In genomic region chr7:21912305-21912704, GRCh38 we compare ENCODE assay signal across 18 cellular contexts. TPM values are rescaled to one million over a fixed set of nuclear protein-coding genes. Genes with fewer than 3 reads are reported as not detected.
DNase-seq lines count a peak whose midpoint lies in the region; FAIRE-seq and TF ChIP-seq lines count a peak whose summit lies in the region.
"Had no signal": no experiment of that assay in that cellular context is flagged by ENCODE, and none has a peak within 500 bp of the region (broad histone marks: within the 10 kb centered on the region; RNA-seq: fewer than 3 reads in every experiment).

No MANE protein-coding gene starts in this region.

- DNase-seq in AG10803 (ENCODE audit: low read depth), result peak; percentile 94
- peak; percentile 95 for DNase-seq in MG63
- DNase-seq in fibroblast of mammary gland (ENCODE audit: low read depth), result peak; percentile 78
- no peak for DNase-seq in activated CD4-positive, alpha-beta T cell treated with anti-CD3 and anti-CD28 coated beads, Interleukin-2, amount 50 U/mL, for 48 hours
- no peak for DNase-seq in GM19239 (ENCODE audit: insufficient read length, low spot score)
- DNase-seq in NCI-H345 (lab: John Stamatoyannopoulos, UW), result no peak
- no peak for DNase-seq in prostate gland (ENCODE audit: low spot score)
- DNase-seq: activated CD4-positive, alpha-beta T cell treated with anti-CD3 and anti-CD28 coated beads for 1 hour; activated naive CD8-positive, alpha-beta T cell treated with anti-CD3 and anti-CD28 coated beads, Interleukin-2, amount 10 ng/mL, durations not matched to agents 7 days and 5 days; C1 segment of cervical spinal cord; HCEC 1CT; NCI-H1694; NCI-H524 had no signal

- peaks cover 20 to 26% of the 10 kb centered on the region in 2 experiments for H3K4me1 ChIP-seq in neutrophil (ENCODE audit: control insufficient read depth in 1 of 2, insufficient read depth in 1 of 2, low read depth in 1 of 2, low read length in 1 of 2)
- no peaks in the 10 kb centered on the region for H3K4me1 ChIP-seq in prostate gland (replicated peaks)

- TF ChIP-seq CTCF in AG10803 (conservative IDR thresholded peaks at IDR 0.05; ENCODE audit: low read length) (no peak), fibroblast of mammary gland (conservative IDR thresholded peaks at IDR 0.05; ENCODE audit: control insufficient read depth, insufficient read depth, low read depth, low read length) (no peak), neutrophil (IDR thresholded peaks at IDR 0.05) (no peak), prostate gland (IDR thresholded peaks at IDR 0.05) (no peak)

- H3K27me3 ChIP-seq in MG63 (no peaks in the 10 kb centered on the region), neutrophil (no peaks in the 10 kb centered on the region), prostate gland (replicated peaks; ENCODE audit: insufficient read depth) (no peaks in the 10 kb centered on the region)

- TF ChIP-seq POLR2A in prostate gland (IDR thresholded peaks at IDR 0.05), result no peak

- no peak for FAIRE-seq in GM19239 (lab: Jason Lieb, UNC)
- FAIRE-seq: colon had no signal

- peak overlapping the region; percentile 63 for H3K27ac ChIP-seq in neutrophil
- no peak overlapping the region for H3K27ac ChIP-seq in prostate gland
- H3K27ac ChIP-seq: epithelial cell of prostate, RWPE1 had no signal

- intact Hi-C loops in prostate gland (cut with DNase I), result no loop called here

- H3K4me3 ChIP-seq in AG10803 (ENCODE audit: low read length) (no peak overlapping the region), MG63 (no peak overlapping the region), fibroblast of mammary gland (ENCODE audit: control insufficient read depth, low read depth, low read length) (no peak overlapping the region), neutrophil (ENCODE audit: low read depth in 1 of 2, low read length in 1 of 2) (no peak overlapping the region), prostate gland (no peak overlapping the region)
- H3K4me3 ChIP-seq: lung had no signal

- 57% methylated on average over 7 of the region's 7 CpGs for WGBS in prostate gland

- peaks cover 70% of the 10 kb centered on the region for H3K36me3 ChIP-seq in MG63
- peaks cover 23% of the 10 kb centered on the region for H3K36me3 ChIP-seq in neutrophil
- no peaks in the 10 kb centered on the region for H3K36me3 ChIP-seq in prostate gland

- no peaks in the 10 kb centered on the region for H3K9me3 ChIP-seq in MG63
- H3K9me3 ChIP-seq in neutrophil, result no peaks in the 10 kb centered on the region
- H3K9me3 ChIP-seq in prostate gland, result no peaks in the 10 kb centered on the region

RNA-seq across cellular contexts. Expression of gene CDCA7L, which starts 33.4 kb away (rescaled TPM):
- total RNA-seq in MG63 (2014; rRNA removed; shearing (Covaris generic); ENCODE audit: low replicate concordance), result 94.0 and 118 TPM in 2 replicates
- total RNA-seq in prostate gland, result 10 to 100 TPM; 17.7 to 47.1 TPM

Comparison
In these comparisons a context has a peak if more than half of its experiments do, and no peak if none do; other contexts are left out.
1. DNase-seq: peak in AG10803 (single experiment), MG63 (single experiment) and fibroblast of mammary gland (single experiment); none in activated CD4-positive, alpha-beta T cell treated with anti-CD3 and anti-CD28 coated beads, Interleukin-2, amount 50 U/mL, for 48 hours (0 of 2), GM19239 (single experiment), NCI-H345 (single experiment) and prostate gland (single experiment).